Comparison of ENCODE assay signal across 9 cellular contexts in the genomic region with DNA sequence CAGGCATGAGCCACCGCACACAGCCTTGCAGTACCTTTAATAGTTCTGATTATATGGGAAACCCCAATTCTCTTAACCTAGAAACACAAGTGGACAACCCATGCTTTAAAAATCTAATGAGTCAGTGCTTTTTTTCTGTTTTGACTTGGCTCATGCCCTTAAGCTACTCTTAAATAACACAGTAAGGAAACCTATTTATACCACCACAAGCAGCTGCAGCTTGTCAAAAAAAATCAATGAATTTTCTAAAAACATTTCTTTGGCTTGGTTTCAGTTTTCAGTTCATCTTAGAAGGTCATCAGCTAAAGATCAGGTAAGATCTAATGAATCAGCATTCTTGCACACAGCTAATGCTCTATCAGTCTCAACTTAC.
DNase-seq lines count a peak whose midpoint lies in the region; ATAC-seq and TF ChIP-seq lines count a peak whose summit lies in the region.
"Had no signal": no experiment of that assay in that cellular context is flagged by ENCODE, and none has a peak within 500 bp of the region (broad histone marks: within the 10 kb centered on the region; RNA-seq: fewer than 3 reads in every experiment).

No MANE protein-coding gene starts in this region.

- no peak for TF ChIP-seq CTCF in GM20000 (IDR thresholded peaks at IDR 0.05; ENCODE audit: extremely low read depth, missing control alignments)

- H3K27me3 Mint-ChIP-seq in activated T-helper 17 cell treated with anti-CD3 and anti-CD28 coated beads, Interleukin-2, amount 50 U/mL, for 72 hours, result no peaks in the 10 kb centered on the region
- H3K27me3 Mint-ChIP-seq in T-helper 2 cell treated with Interferon-gamma antibody and Interleukin-4, amounts not matched to agents 5 μg/mL and 100 μg/mL, for 36 hours (ENCODE audit: low read depth), result no peaks in the 10 kb centered on the region

- H3K9me3 Mint-ChIP-seq in activated T-helper 17 cell treated with anti-CD3 and anti-CD28 coated beads, Interleukin-2, amount 50 U/mL, for 72 hours, result no peaks in the 10 kb centered on the region
- no peaks in the 10 kb centered on the region for H3K9me3 Mint-ChIP-seq in T-helper 2 cell treated with Interferon-gamma antibody and Interleukin-4, amounts not matched to agents 5 μg/mL and 100 μg/mL, for 36 hours

- peak; percentile 77 for ATAC-seq in HG03175 (IDR thresholded peaks at IDR 0.05; ENCODE audit: unreplicated experiment)
- no peak for ATAC-seq in activated T-helper 17 cell treated with anti-CD3 and anti-CD28 coated beads, Interleukin-2, amount 50 U/mL, for 72 hours (replicated peaks)

- DNase-seq in EH (ENCODE audit: low read depth), result peak; percentile 83
- DNase-seq in GM20000 (ENCODE audit: low spot score), result peak; percentile 68
- DNase-seq in dermis blood vessel endothelial cell, result peak; percentile 41
- DNase-seq in T-helper 2 cell treated with Interferon-gamma antibody and Interleukin-4, amounts not matched to agents 5 μg/mL and 100 μg/mL, for 36 hours (ENCODE audit: low spot score), result no peak
- no peak for DNase-seq in activated CD8-positive, alpha-beta memory T cell treated with anti-CD3 and anti-CD28 coated beads for 24 hours
- no peak for DNase-seq in SIG-M5 (lab: John Stamatoyannopoulos, UW)
- DNase-seq: NCI-H1436 treated with DMSO at 0.1 percent for 48 hours had no signal

- H3K4me3 Mint-ChIP-seq in activated T-helper 17 cell treated with anti-CD3 and anti-CD28 coated beads, Interleukin-2, amount 50 U/mL, for 72 hours, result no peak overlapping the region
- H3K4me3 Mint-ChIP-seq in T-helper 2 cell treated with Interferon-gamma antibody and Interleukin-4, amounts not matched to agents 5 μg/mL and 100 μg/mL, for 36 hours, result no peak overlapping the region

- H3K27ac Mint-ChIP-seq in activated T-helper 17 cell treated with anti-CD3 and anti-CD28 coated beads, Interleukin-2, amount 50 U/mL, for 72 hours, result no peak overlapping the region
- H3K27ac Mint-ChIP-seq in T-helper 2 cell treated with Interferon-gamma antibody and Interleukin-4, amounts not matched to agents 5 μg/mL and 100 μg/mL, for 36 hours, result no peak overlapping the region

- H3K36me3 Mint-ChIP-seq in activated T-helper 17 cell treated with anti-CD3 and anti-CD28 coated beads, Interleukin-2, amount 50 U/mL, for 72 hours (ENCODE audit: low read depth), result no peaks in the 10 kb centered on the region
- no peaks in the 10 kb centered on the region for H3K36me3 Mint-ChIP-seq in T-helper 2 cell treated with Interferon-gamma antibody and Interleukin-4, amounts not matched to agents 5 μg/mL and 100 μg/mL, for 36 hours (ENCODE audit: low read depth)

- H3K4me1 Mint-ChIP-seq in activated T-helper 17 cell treated with anti-CD3 and anti-CD28 coated beads, Interleukin-2, amount 50 U/mL, for 72 hours, result no peaks in the 10 kb centered on the region
- no peaks in the 10 kb centered on the region for H3K4me1 Mint-ChIP-seq in T-helper 2 cell treated with Interferon-gamma antibody and Interleukin-4, amounts not matched to agents 5 μg/mL and 100 μg/mL, for 36 hours (ENCODE audit: low read depth)

Comparison
In these comparisons a context has a peak if more than half of its experiments do, and no peak if none do; other contexts are left out.
1. DNase-seq: peak in EH (single experiment), GM20000 (single experiment) and dermis blood vessel endothelial cell (single experiment); none in T-helper 2 cell treated with Interferon-gamma antibody and Interleukin-4, amounts not matched to agents 5 μg/mL and 100 μg/mL, for 36 hours (single experiment), activated CD8-positive, alpha-beta memory T cell treated with anti-CD3 and anti-CD28 coated beads for 24 hours (single experiment) and SIG-M5 (single experiment).